ENCODE assay signal across 8 cellular contexts in the genomic region with DNA sequence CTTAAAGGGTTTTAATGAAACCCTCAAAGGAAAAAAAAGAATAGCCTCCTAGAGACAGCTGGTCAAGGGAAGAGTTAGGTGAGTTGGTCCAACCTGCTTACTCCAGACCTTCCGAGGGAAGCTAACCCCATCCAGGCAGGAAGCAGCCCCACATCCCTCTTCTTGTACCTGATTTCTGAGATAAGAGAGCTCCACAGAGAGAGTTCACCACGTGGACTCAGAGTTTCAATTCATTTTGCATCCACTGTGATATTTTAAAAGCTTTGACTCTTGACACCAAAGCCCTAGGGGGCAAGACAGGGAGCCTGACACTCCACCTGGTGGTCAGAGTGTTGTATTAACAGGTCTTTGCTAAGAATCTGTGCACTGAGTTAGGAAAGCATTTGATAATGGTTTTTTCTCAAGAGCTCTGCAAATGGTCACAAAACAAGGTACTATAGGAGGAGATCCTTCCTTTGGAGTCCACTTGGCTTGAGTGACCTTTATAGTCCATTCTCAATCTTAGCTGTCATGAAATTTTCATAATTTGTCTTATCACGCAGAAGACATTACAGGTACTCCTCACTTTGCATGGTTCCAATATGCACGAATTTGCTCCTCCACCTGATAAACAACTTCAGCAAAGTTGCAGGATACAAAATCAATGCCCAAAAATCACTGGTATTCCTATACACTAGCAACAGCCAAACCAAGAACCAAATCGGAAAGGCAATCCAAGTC. TPM values are rescaled to one million over a fixed set of nuclear protein-coding genes. Genes with fewer than 3 reads are reported as not detected.
DNase-seq lines count a peak whose midpoint lies in the region; ATAC-seq and TF ChIP-seq lines count a peak whose summit lies in the region.

No MANE protein-coding gene starts in this region.

- no peak overlapping the region for H3K27ac Mint-ChIP-seq in mesothelial cell of epicardium
- peak overlapping the region; percentile 91 for H3K27ac Mint-ChIP-seq in stimulated activated naive B cell treated with anti-CD40 and anti-IgM and Interleukin-4, amounts not matched to agents 10 μg/mL and 1 μg/mL and 100 μg/mL, for 72 hours

- H3K9me3 Mint-ChIP-seq in mesothelial cell of epicardium = peaks cover 26% of the 10 kb centered on the region
- peaks cover 0 to 1% of the 10 kb centered on the region in 2 donors for H3K9me3 Mint-ChIP-seq in stimulated activated naive B cell treated with anti-CD40 and anti-IgM and Interleukin-4, amounts not matched to agents 10 μg/mL and 1 μg/mL and 100 μg/mL, for 72 hours

- no peak for DNase-seq in AG09309 (ENCODE audit: low read depth)
- peak; percentile 43 for DNase-seq in NCI-H2107 treated with DMSO at 0.1 percent for 48 hours (lab: John Stamatoyannopoulos, UW; ENCODE audit: unreplicated experiment)
- DNase-seq in choroid plexus epithelial cell (ENCODE audit: low read depth) = peak; percentile 68
- no peak for DNase-seq in mesothelial cell of epicardium (ENCODE audit: low spot score in 2 of 2, unreplicated experiment in 2 of 2)
- peak; percentile 67 for DNase-seq in stimulated activated naive B cell treated with anti-CD40 and anti-IgM and Interleukin-4, amounts not matched to agents 10 μg/mL and 1 μg/mL and 100 μg/mL, for 72 hours

- H3K4me3 ChIP-seq in AG09309 (ENCODE audit: control insufficient read depth, low read depth, low read length) (no peak overlapping the region), choroid plexus epithelial cell (ENCODE audit: low read depth, low read length) (no peak overlapping the region)

- peak; percentile 89 for ATAC-seq in GM18511 (IDR thresholded peaks at IDR 0.05; ENCODE audit: unreplicated experiment)
- peak; percentile 68 for ATAC-seq in HG03039 (IDR thresholded peaks at IDR 0.05; ENCODE audit: unreplicated experiment)
- peak; percentile 88 to 91 for ATAC-seq in activated CD4-positive, CD25-positive, alpha-beta regulatory T cell treated with anti-CD3 and anti-CD28 coated beads, Interleukin-2, amount 50 U/mL, for 24 hours
- peak; percentile 86 to 89 for ATAC-seq in stimulated activated naive B cell treated with anti-CD40 and anti-IgM and Interleukin-4, amounts not matched to agents 10 μg/mL and 1 μg/mL and 100 μg/mL, for 72 hours (replicated peaks)

- H3K36me3 Mint-ChIP-seq in mesothelial cell of epicardium = peaks cover 2% of the 10 kb centered on the region
- peaks cover 11 to 15% of the 10 kb centered on the region in 2 donors for H3K36me3 Mint-ChIP-seq in stimulated activated naive B cell treated with anti-CD40 and anti-IgM and Interleukin-4, amounts not matched to agents 10 μg/mL and 1 μg/mL and 100 μg/mL, for 72 hours

- TF ChIP-seq CTCF in AG09309 (IDR thresholded peaks at IDR 0.05; ENCODE audit: control insufficient read depth, insufficient read depth, low read depth, low read length, missing control alignments) (peak; percentile 77), choroid plexus epithelial cell (conservative IDR thresholded peaks at IDR 0.05; ENCODE audit: low read depth, low read length) (peak; percentile 83), mesothelial cell of epicardium (IDR thresholded peaks at IDR 0.05; ENCODE audit: unreplicated experiment) (peak; percentile 60)

- no peak overlapping the region for H3K4me3 Mint-ChIP-seq in mesothelial cell of epicardium
- peak overlapping the region; percentile 22 to 29 for H3K4me3 Mint-ChIP-seq in stimulated activated naive B cell treated with anti-CD40 and anti-IgM and Interleukin-4, amounts not matched to agents 10 μg/mL and 1 μg/mL and 100 μg/mL, for 72 hours

- peaks cover 5% of the 10 kb centered on the region for H3K4me1 Mint-ChIP-seq in mesothelial cell of epicardium
- peaks cover 34 to 64% of the 10 kb centered on the region in 2 donors for H3K4me1 Mint-ChIP-seq in stimulated activated naive B cell treated with anti-CD40 and anti-IgM and Interleukin-4, amounts not matched to agents 10 μg/mL and 1 μg/mL and 100 μg/mL, for 72 hours

- no peaks in the 10 kb centered on the region for H3K27me3 Mint-ChIP-seq in mesothelial cell of epicardium (ENCODE audit: low read depth)
- H3K27me3 Mint-ChIP-seq in stimulated activated naive B cell treated with anti-CD40 and anti-IgM and Interleukin-4, amounts not matched to agents 10 μg/mL and 1 μg/mL and 100 μg/mL, for 72 hours = no peaks in the 10 kb centered on the region

RNA-seq across cellular contexts. Expression of gene RIPOR2, which starts 56.1 kb away (rescaled TPM):
- 1.7 to 1.9 TPM (median 1.7 TPM) in 3 replicates for total RNA-seq in mesothelial cell of epicardium

Comparison
In these comparisons a context has a peak if more than half of its experiments do, and no peak if none do; other contexts are left out.
1. DNase-seq: peak in NCI-H2107 treated with DMSO at 0.1 percent for 48 hours (single experiment), choroid plexus epithelial cell (single experiment) and stimulated activated naive B cell treated with anti-CD40 and anti-IgM and Interleukin-4, amounts not matched to agents 10 μg/mL and 1 μg/mL and 100 μg/mL, for 72 hours (single experiment); none in AG09309 (single experiment) and mesothelial cell of epicardium (0 of 2).
2. Peak in every context shown above with its lines, with median percentiles within 50 percentile points of each other: CTCF ChIP-seq and ATAC-seq.